Comparison of ENCODE assay signal across 1 cellular context in genomic region chr6:159797554-159797953, GRCh38.
TF ChIP-seq lines count a peak whose summit lies in the region.

No MANE protein-coding gene starts in this region.

TF ChIP-seq in IMR-90, 13 proteins besides CTCF, POLR2A, EP300 and RAD21:
- TF ChIP-seq RCOR1 (IDR thresholded peaks at IDR 0.05; ENCODE audit: insufficient replicate concordance, low read length): no peak
- TF ChIP-seq ELK1 (IDR thresholded peaks at IDR 0.05; ENCODE audit: borderline replicate concordance, low read depth, low read length): no peak
- TF ChIP-seq MAFK (IDR thresholded peaks at IDR 0.05; ENCODE audit: low read depth, low read length): no peak
